In genomic region chr1:234605983-234606730, GRCh38 we compare ENCODE assay signal across 8 cellular contexts.
A peak's percentile ranks its signal among the peaks of the same experiment; 100 is the strongest.
DNase-seq lines count a peak whose midpoint lies in the region; ATAC-seq and TF ChIP-seq lines count a peak whose summit lies in the region.

No MANE protein-coding gene starts in this region.

- peaks cover 67% of the 10 kb centered on the region for H3K4me1 Mint-ChIP-seq in nephron progenitor cell

- peaks cover 55% of the 10 kb centered on the region for H3K36me3 Mint-ChIP-seq in nephron progenitor cell (ENCODE audit: low read depth)

- peak; percentile 28 for TF ChIP-seq CTCF in GM12873 (IDR thresholded peaks at IDR 0.05; ENCODE audit: insufficient read depth, low read depth, low read length, missing control alignments)
- TF ChIP-seq CTCF in nephron progenitor cell (IDR thresholded peaks at IDR 0.05), result no peak

- TF ChIP-seq POLR2A in erythroblast (IDR thresholded peaks at IDR 0.05; ENCODE audit: low read length), result peak; percentile 84

- no peaks in the 10 kb centered on the region for H3K9me3 Mint-ChIP-seq in nephron progenitor cell

- DNase-seq in NCI-H2029 treated with DMSO at 0.1 percent for 48 hours (lab: John Stamatoyannopoulos, UW) (peak; percentile 69), erythroblast (lab: John Stamatoyannopoulos, UW) (peak; percentile 78 to 81), nephron progenitor cell (no peak)
- peak; percentile 55 for DNase-seq in activated CD4-positive, alpha-beta T cell treated with anti-CD3 and anti-CD28 coated beads, Interleukin-2, amount 50 U/mL, for 1 hour
- no peak for DNase-seq in activated CD4-positive, CD25-positive, alpha-beta regulatory T cell treated with anti-CD3 and anti-CD28 coated beads, Interleukin-2, amount 50 U/mL, for 72 hours

- H3K27ac Mint-ChIP-seq in nephron progenitor cell, result peak overlapping the region; percentile 95

- peak overlapping the region; percentile 89 for H3K4me3 Mint-ChIP-seq in nephron progenitor cell

- peaks cover 4% of the 10 kb centered on the region for H3K27me3 Mint-ChIP-seq in nephron progenitor cell (ENCODE audit: low read depth, poor library complexity)

- ATAC-seq in HG03460 (IDR thresholded peaks at IDR 0.05; ENCODE audit: unreplicated experiment), result no peak
- no peak for ATAC-seq in HG02938 (IDR thresholded peaks at IDR 0.05; ENCODE audit: unreplicated experiment)

Comparison
In these comparisons a context has a peak if more than half of its experiments do, and no peak if none do; other contexts are left out.
1. DNase-seq: peak in NCI-H2029 treated with DMSO at 0.1 percent for 48 hours (single experiment), activated CD4-positive, alpha-beta T cell treated with anti-CD3 and anti-CD28 coated beads, Interleukin-2, amount 50 U/mL, for 1 hour (single experiment) and erythroblast (2 of 2); none in nephron progenitor cell (single experiment) and activated CD4-positive, CD25-positive, alpha-beta regulatory T cell treated with anti-CD3 and anti-CD28 coated beads, Interleukin-2, amount 50 U/mL, for 72 hours (single experiment).